In genomic region chr11:64206457-64207246, GRCh38 we compare ENCODE assay signal across 8 cellular contexts. TPM values are rescaled to one million over a fixed set of nuclear protein-coding genes. Genes with fewer than 3 reads are reported as not detected.
DNase-seq lines count a peak whose midpoint lies in the region; ATAC-seq and TF ChIP-seq lines count a peak whose summit lies in the region.

FERMT3 (plus strand) TSS chr11:64206721; CDS start chr11:64207365, 644 bp downstream.

- peaks cover 26% of the 10 kb centered on the region for H3K79me2 ChIP-seq in DND-41 (ENCODE audit: insufficient read depth, low read length)
- no peaks in the 10 kb centered on the region for H3K79me2 ChIP-seq in osteoblast (ENCODE audit: insufficient read depth, low read length)

- TF ChIP-seq CTCF in DND-41 (IDR thresholded peaks at IDR 0.05; ENCODE audit: borderline replicate concordance, extremely low read depth, low read length, poor library complexity, severe bottlenecking), result peak; percentile 50
- TF ChIP-seq CTCF in osteoblast (IDR thresholded peaks at IDR 0.05; ENCODE audit: extremely low read depth, low read depth, low read length), result no peak
- TF ChIP-seq CTCF in uterus (IDR thresholded peaks at IDR 0.05), result no peak

- H3K4me3 ChIP-seq in DND-41 (ENCODE audit: low read depth in 1 of 2, low read length in 2 of 2) (peak within 1 kb of the TSS; percentile 52 to 86), osteoblast (ENCODE audit: insufficient read depth, low read length) (no peak within 1 kb of the TSS), uterus (no peak within 1 kb of the TSS)
- peak within 1 kb of the TSS; percentile 84 for H3K4me3 ChIP-seq in effector memory CD4-positive, alpha-beta T cell (ENCODE audit: insufficient read depth, low read depth, low read length, poor library complexity, severe bottlenecking)

- peaks cover 78% of the 10 kb centered on the region for H3K36me3 ChIP-seq in DND-41 (ENCODE audit: insufficient read depth, low read length)
- H3K36me3 ChIP-seq in effector memory CD4-positive, alpha-beta T cell (ENCODE audit: control insufficient read depth, insufficient read depth, low read length), result peaks cover 47% of the 10 kb centered on the region
- peaks cover 33% of the 10 kb centered on the region for H3K36me3 ChIP-seq in osteoblast (ENCODE audit: insufficient read depth, low read length)
- no peaks in the 10 kb centered on the region for H3K36me3 ChIP-seq in uterus

- TF ChIP-seq POLR2A in uterus (IDR thresholded peaks at IDR 0.05), result no peak

- DNase-seq in DND-41 (peak; percentile 96), HUDEP-2 (lab: John Stamatoyannopoulos, UW; ENCODE audit: unreplicated experiment in 76 of 76) (peak in 68 of 76 experiments; percentile 20 to 81 (median 65)), osteoblast (ENCODE audit: insufficient read length, low spot score, missing footprints) (peak; percentile 31), uterus (peak in 1 of 2 donors; percentile 34), NCI-H446 (lab: John Stamatoyannopoulos, UW) (no peak), SHP77 treated with DMSO at 0.1 percent for 48 hours (lab: John Stamatoyannopoulos, UW) (no peak)
- DNase-seq in activated CD4-positive, alpha-beta T cell treated with anti-CD3 and anti-CD28 coated beads for 48 hours, result peak; percentile 87
- DNase-seq in effector memory CD4-positive, alpha-beta T cell, result peak in 2 of 3 donors; percentile 48 to 52

- intact Hi-C loops in uterus (cut with DNase I; ENCODE audit: low total_unique reads), result loop anchor here (5.0 kb wide), 1 partner anchor 91 kb away; no protein-coding TSS in a partner anchor

- no peaks in the 10 kb centered on the region for H3K27me3 ChIP-seq in DND-41 (ENCODE audit: insufficient read depth, low read length, poor library complexity)
- H3K27me3 ChIP-seq in effector memory CD4-positive, alpha-beta T cell (replicated peaks; ENCODE audit: control insufficient read depth, insufficient read depth, low read length, poor library complexity, severe bottlenecking), result no peaks in the 10 kb centered on the region
- no peaks in the 10 kb centered on the region for H3K27me3 ChIP-seq in osteoblast (ENCODE audit: insufficient read depth, low read length)
- H3K27me3 ChIP-seq in uterus, result no peaks in the 10 kb centered on the region

- H3K9me3 ChIP-seq in DND-41 (ENCODE audit: insufficient read depth, low read length, severe bottlenecking) (no peaks in the 10 kb centered on the region), osteoblast (ENCODE audit: low read depth, low read length) (no peaks in the 10 kb centered on the region), uterus (no peaks in the 10 kb centered on the region)
- no peaks in the 10 kb centered on the region for H3K9me3 ChIP-seq in effector memory CD4-positive, alpha-beta T cell (ENCODE audit: control insufficient read depth, low read length)

- H2AFZ ChIP-seq in DND-41 (ENCODE audit: low read depth, low read length), result peak within 1 kb of the TSS; percentile 62
- H2AFZ ChIP-seq in osteoblast (ENCODE audit: low read length), result peak within 1 kb of the TSS; percentile 49

- peaks cover 37% of the 10 kb centered on the region for H4K20me1 ChIP-seq in DND-41 (ENCODE audit: insufficient read depth, low read length)
- no peaks in the 10 kb centered on the region for H4K20me1 ChIP-seq in osteoblast (ENCODE audit: insufficient read depth, low read length)

- ATAC-seq in DND-41 (ENCODE audit: insufficient read depth, low read depth), result peak; percentile 85

- peak within 1 kb of the TSS; percentile 93 for H3K27ac ChIP-seq in DND-41 (ENCODE audit: low read length)
- peak within 1 kb of the TSS; percentile 81 for H3K27ac ChIP-seq in effector memory CD4-positive, alpha-beta T cell (ENCODE audit: insufficient read depth, low read length, poor library complexity, severe bottlenecking)
- peak within 1 kb of the TSS; percentile 77 for H3K27ac ChIP-seq in osteoblast (ENCODE audit: low read depth, low read length)
- H3K27ac ChIP-seq in uterus, result peak within 1 kb of the TSS; percentile 65 to 78

- peak within 1 kb of the TSS; percentile 88 for H3K9ac ChIP-seq in DND-41 (ENCODE audit: low read depth, low read length)

- H3K4me1 ChIP-seq in DND-41 (ENCODE audit: insufficient read depth, low read length), result peaks cover 46% of the 10 kb centered on the region
- peaks cover 43% of the 10 kb centered on the region for H3K4me1 ChIP-seq in effector memory CD4-positive, alpha-beta T cell (ENCODE audit: control insufficient read depth, insufficient read depth, low read length, poor library complexity, severe bottlenecking)
- peaks cover 10% of the 10 kb centered on the region for H3K4me1 ChIP-seq in osteoblast (ENCODE audit: insufficient read depth, low read length)
- no peaks in the 10 kb centered on the region for H3K4me1 ChIP-seq in uterus

- H3K4me2 ChIP-seq in DND-41 (ENCODE audit: insufficient read depth, low read length) (peak within 1 kb of the TSS; percentile 93), osteoblast (ENCODE audit: insufficient read depth, low read length) (peak within 1 kb of the TSS; percentile 36)

RNA-seq across cellular contexts. Expression of gene FERMT3, which starts in this region (rescaled TPM):
- total RNA-seq in osteoblast (0.59 and 1.1 TPM in 2 replicates), uterus (10 to 100 TPM in 2 of 4 donors, 1 to 10 TPM in 2; 3.1 to 50.3 (median 9.3) TPM)

Comparison
In these comparisons a context has a peak if more than half of its experiments do, and no peak if none do; other contexts are left out.
1. DNase-seq: peak in DND-41 (single experiment), HUDEP-2 (68 of 76), activated CD4-positive, alpha-beta T cell treated with anti-CD3 and anti-CD28 coated beads for 48 hours (single experiment), effector memory CD4-positive, alpha-beta T cell (2 of 3) and osteoblast (single experiment); none in NCI-H446 (0 of 2) and SHP77 treated with DMSO at 0.1 percent for 48 hours (single experiment).
2. H3K4me3 ChIP-seq: peak in DND-41 (2 of 2) and effector memory CD4-positive, alpha-beta T cell (single experiment); none in osteoblast (single experiment) and uterus (0 of 2).
3. Peak in every context shown above with its lines, with median percentiles within 50 percentile points of each other: H3K27ac ChIP-seq.